In genomic region chr9:88874391-88874790, GRCh38 we compare ENCODE assay signal across 1 cellular context.
TF ChIP-seq lines count a peak whose summit lies in the region.

No MANE protein-coding gene starts in this region.

TF ChIP-seq in K562, 482 proteins besides CTCF, POLR2A, EP300 and RAD21 (continued from another document and continues in another):
- no peak for TF ChIP-seq SMARCE1 (IDR thresholded peaks at IDR 0.05)
- no peak for TF ChIP-seq TAF9B (IDR thresholded peaks at IDR 0.05; ENCODE audit: partially characterized antibody)
- TF ChIP-seq RHOXF2B (CRISPR knock-in tag; conservative IDR thresholded peaks at IDR 0.05), result no peak
- TF ChIP-seq CBFB (CRISPR knock-in tag; IDR thresholded peaks at IDR 0.05), result no peak
- no peak for TF ChIP-seq HES1 (IDR thresholded peaks at IDR 0.05; ENCODE audit: low read depth)
- no peak for TF ChIP-seq E4F1 (CRISPR knock-in tag; IDR thresholded peaks at IDR 0.05; ENCODE audit: borderline replicate concordance)
- TF ChIP-seq E2F3 (CRISPR knock-in tag; IDR thresholded peaks at IDR 0.05), result no peak
- no peak for TF ChIP-seq FOXM1 (IDR thresholded peaks at IDR 0.05; ENCODE audit: low read depth)
- no peak for TF ChIP-seq FOXM1 (CRISPR knock-in tag; IDR thresholded peaks at IDR 0.05; ENCODE audit: low read depth)
- peak; percentile 35; the same call in 1 of the 2 replicates for TF ChIP-seq GATA2 (CRISPR knock-in tag; IDR thresholded peaks at IDR 0.05)
- no peak for TF ChIP-seq EWSR1 (IDR thresholded peaks at IDR 0.05; ENCODE audit: borderline replicate concordance, low read depth, partially characterized antibody)
- TF ChIP-seq ZNF384 (IDR thresholded peaks at IDR 0.05; ENCODE audit: low read depth, low read length), result no peak
- TF ChIP-seq ZNF184 (CRISPR knock-in tag; IDR thresholded peaks at IDR 0.05), result no peak
- no peak for TF ChIP-seq SNRNP70 (optimal IDR thresholded peaks at IDR 0.05; ENCODE audit: low read depth, low read length)
- no peak for TF ChIP-seq CCNT2 (IDR thresholded peaks at IDR 0.05; ENCODE audit: borderline replicate concordance, extremely low read depth, insufficient read length, low read depth, low read length)
- peak; percentile 31; the same call in 1 of the 2 replicates for TF ChIP-seq CBFA2T2 (conservative IDR thresholded peaks at IDR 0.05)
- no peak for TF ChIP-seq ZKSCAN3 (CRISPR knock-in tag; IDR thresholded peaks at IDR 0.05)
- TF ChIP-seq GATAD2B (IDR thresholded peaks at IDR 0.05; ENCODE audit: borderline replicate concordance), result no peak
- TF ChIP-seq BHLHE40 (IDR thresholded peaks at IDR 0.05; ENCODE audit: low read length), result no peak
- no peak for TF ChIP-seq HOXB6 (CRISPR knock-in tag; IDR thresholded peaks at IDR 0.05; ENCODE audit: borderline replicate concordance)
- no peak for TF ChIP-seq ZNF175 (CRISPR knock-in tag; IDR thresholded peaks at IDR 0.05; ENCODE audit: low read depth)
- no peak for TF ChIP-seq HMG20A (CRISPR knock-in tag; conservative IDR thresholded peaks at IDR 0.05)
- TF ChIP-seq ZNF639 (CRISPR knock-in tag; conservative IDR thresholded peaks at IDR 0.05 in 1 of 2, IDR thresholded peaks at IDR 0.05 in 1 of 2), result no peak
- no peak for TF ChIP-seq TRIM25 (IDR thresholded peaks at IDR 0.05; ENCODE audit: borderline replicate concordance)
- TF ChIP-seq E2F1 (CRISPR knock-in tag; IDR thresholded peaks at IDR 0.05), result no peak
- no peak for TF ChIP-seq KDM5B (IDR thresholded peaks at IDR 0.05; ENCODE audit: insufficient replicate concordance, low read depth, low read length)
- no peak for TF ChIP-seq TARDBP (IDR thresholded peaks at IDR 0.05)
- TF ChIP-seq ZNF445 (CRISPR knock-in tag; IDR thresholded peaks at IDR 0.05; ENCODE audit: low read depth), result no peak
- TF ChIP-seq PCBP2 (IDR thresholded peaks at IDR 0.05; ENCODE audit: low read depth, low read length, poor library complexity, severe bottlenecking), result no peak
- TF ChIP-seq ZNF609 (CRISPR knock-in tag; IDR thresholded peaks at IDR 0.05; ENCODE audit: borderline replicate concordance), result no peak
- no peak for TF ChIP-seq ZNF586 (CRISPR knock-in tag; conservative IDR thresholded peaks at IDR 0.05)
- no peak for TF ChIP-seq SNAPC5 (CRISPR knock-in tag; IDR thresholded peaks at IDR 0.05)
- no peak for TF ChIP-seq HNRNPLL (IDR thresholded peaks at IDR 0.05; ENCODE audit: low read depth, low read length, poor library complexity, severe bottlenecking)
- no peak for TF ChIP-seq RFX5 (IDR thresholded peaks at IDR 0.05; ENCODE audit: low read depth, low read length)
- peak; percentile 72; the same call in 1 of the 2 replicates for TF ChIP-seq ESRRA (IDR thresholded peaks at IDR 0.05; ENCODE audit: borderline replicate concordance, low read depth)
- TF ChIP-seq ZNF24 (IDR thresholded peaks at IDR 0.05), result no peak
- no peak for TF ChIP-seq MBD2 (IDR thresholded peaks at IDR 0.05; ENCODE audit: borderline replicate concordance, low read depth)
- TF ChIP-seq DEAF1 (CRISPR knock-in tag; IDR thresholded peaks at IDR 0.05), result 0 out of 2 replicates have a peak, but pooled peaks have one; percentile 28
- TF ChIP-seq ARID2 (IDR thresholded peaks at IDR 0.05), result no peak
- TF ChIP-seq ZNF263 (CRISPR knock-in tag; IDR thresholded peaks at IDR 0.05; ENCODE audit: borderline replicate concordance), result no peak
- peak; percentile 43; the same call in 1 of the 2 replicates for TF ChIP-seq CTBP1 (IDR thresholded peaks at IDR 0.05; ENCODE audit: borderline replicate concordance)
- TF ChIP-seq FOXA1 (IDR thresholded peaks at IDR 0.05; ENCODE audit: borderline replicate concordance), result no peak
- TF ChIP-seq STAG1 (CRISPR knock-in tag; IDR thresholded peaks at IDR 0.05; ENCODE audit: borderline replicate concordance), result no peak
- TF ChIP-seq GTF2E2 (tag; IDR thresholded peaks at IDR 0.05), result no peak
- no peak for TF ChIP-seq AFF1 (IDR thresholded peaks at IDR 0.05; ENCODE audit: low read depth in 1 of 2, partially characterized antibody in 2 of 2)
- TF ChIP-seq HMGXB4 (CRISPR knock-in tag; IDR thresholded peaks at IDR 0.05), result no peak
